13 cellular contexts compared by ENCODE assay signal in genomic region chr22:42747701-42748513, GRCh38. TPM values are rescaled to one million over a fixed set of nuclear protein-coding genes. Genes with fewer than 3 reads are reported as not detected.
DNase-seq lines count a peak whose midpoint lies in the region; ATAC-seq and TF ChIP-seq lines count a peak whose summit lies in the region.
"Had no signal": no experiment of that assay in that cellular context is flagged by ENCODE, and none has a peak within 500 bp of the region (broad histone marks: within the 10 kb centered on the region; RNA-seq: fewer than 3 reads in every experiment).

No MANE protein-coding gene starts in this region.

- H3K27ac ChIP-seq in A673 (ENCODE audit: low read depth, low read length, poor library complexity, severe bottlenecking), result peak overlapping the region; percentile 54

- no peak for ATAC-seq in HG02623 (IDR thresholded peaks at IDR 0.05; ENCODE audit: unreplicated experiment)
- ATAC-seq: CD8-positive, alpha-beta T cell; naive thymus-derived CD4-positive, alpha-beta T cell; stimulated activated effector memory CD8-positive, alpha-beta T cell treated with anti-CD3 and anti-CD28 coated beads, Interleukin-12 subunit alpha, Interleukin-12 subunit beta, amount 100 ng/mL, for 72 hours had no signal

- no peaks in the 10 kb centered on the region for H3K36me3 ChIP-seq in A673 (ENCODE audit: insufficient read depth, low read length, poor library complexity, severe bottlenecking)

- no TSS peak for BruUV-seq in A673 (replicated peaks; lab: Mats Ljungman, UMichigan)

- TF ChIP-seq CTCF in A673 (conservative IDR thresholded peaks at IDR 0.05; ENCODE audit: low read depth, low read length), result no peak

- no peaks in the 10 kb centered on the region for H3K9me3 ChIP-seq in A673 (ENCODE audit: low read depth, low read length, poor library complexity, severe bottlenecking)

- peaks cover 11% of the 10 kb centered on the region for H3K4me1 ChIP-seq in A673 (ENCODE audit: insufficient read depth, low read length, poor library complexity, severe bottlenecking)

- POLR2A ChIA-PET in A673 (lab: Charles Lee; ENCODE audit: low non-redundant PET), result no interaction called here

- no peak overlapping the region for H3K4me3 ChIP-seq in A673 (ENCODE audit: low read depth, low read length, poor library complexity, severe bottlenecking)

- CTCF ChIA-PET in A673 (lab: Charles Lee), result no interaction called here

- peak; percentile 34 for DNase-seq in A673 (ENCODE audit: low spot score)
- peak; percentile 93 for DNase-seq in LHCN-M2 (ENCODE audit: low read depth)
- peak; percentile 39 for DNase-seq in cerebellum (ENCODE audit: low spot score)
- DNase-seq in lung microvascular endothelial cell (ENCODE audit: low read depth in 2 of 2), result peak; percentile 76 to 77
- no peak for DNase-seq in mucosa of gallbladder (ENCODE audit: low spot score)
- DNase-seq in NCI-H1694 (lab: John Stamatoyannopoulos, UW), result no peak
- DNase-seq in DMS79 (lab: John Stamatoyannopoulos, UW), result no peak
- DNase-seq: anterior cingulate cortex; CD8-positive, alpha-beta T cell; naive thymus-derived CD4-positive, alpha-beta T cell; T-helper 2 cell had no signal

- H3K27me3 ChIP-seq in A673 (replicated peaks; ENCODE audit: insufficient read depth, low read depth, low read length, poor library complexity), result no peaks in the 10 kb centered on the region

- intact Hi-C loops in A673 (cut with micrococcal nuclease; ENCODE audit: unreplicated experiment), result no loop called here

RNA-seq across cellular contexts. Expression of gene A4GALT, which starts 27.2 kb away (rescaled TPM):
- total RNA-seq in A673 (2021) (21.9 and 23.7 TPM in 2 replicates), LHCN-M2 (2014; rRNA removed) (22.6 and 29.3 TPM in 2 replicates), cerebellum (3.5 TPM), lung microvascular endothelial cell (32.7 and 43.8 TPM in 2 replicates), mucosa of gallbladder (8.7 TPM)
- polyA plus RNA-seq in LHCN-M2 (2012), result 11.6 TPM
- total RNA-seq: CD8-positive, alpha-beta T cell; naive thymus-derived CD4-positive, alpha-beta T cell had no signal
- polyA plus RNA-seq: naive thymus-derived CD4-positive, alpha-beta T cell had no signal

Comparison
In these comparisons a context has a peak if more than half of its experiments do, and no peak if none do; other contexts are left out.
1. DNase-seq: peak in A673 (single experiment), LHCN-M2 (single experiment), cerebellum (single experiment) and lung microvascular endothelial cell (2 of 2); none in mucosa of gallbladder (single experiment), NCI-H1694 (single experiment) and DMS79 (single experiment).